Comparison of ENCODE assay signal across 1 cellular context in the genomic region with DNA sequence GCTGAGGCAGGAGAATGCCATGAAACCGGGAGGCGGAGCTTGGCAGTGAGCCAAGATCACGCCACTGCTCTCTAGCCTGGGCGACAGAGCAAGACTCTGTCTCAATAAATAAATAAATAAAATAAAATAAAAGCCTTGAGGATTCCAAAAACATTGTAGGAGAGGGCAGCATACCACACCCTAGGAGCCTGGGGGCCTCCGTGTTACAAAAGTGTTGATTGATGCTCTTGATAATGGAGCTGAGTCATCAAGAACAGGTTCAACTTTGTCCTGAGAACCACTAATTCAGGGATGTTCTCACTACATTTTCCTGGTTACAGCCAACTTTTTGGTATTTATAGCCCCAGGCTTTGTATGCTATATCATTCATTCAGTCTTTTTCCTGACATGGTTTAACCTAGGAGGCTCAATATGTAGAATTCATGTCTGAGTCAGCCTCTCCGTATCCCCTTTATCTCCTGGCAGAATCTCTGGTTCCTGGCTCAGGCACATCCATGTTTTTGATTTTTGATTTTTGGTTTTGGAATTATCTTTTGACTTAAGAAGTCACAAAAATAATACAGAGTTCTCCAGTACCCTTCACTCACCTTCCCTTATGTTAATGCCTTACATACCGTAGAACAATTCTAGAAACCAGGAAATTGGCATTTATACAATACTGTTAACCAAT.
A peak's percentile ranks its signal among the peaks of the same experiment; 100 is the strongest.
TF ChIP-seq lines count a peak whose summit lies in the region.

No MANE protein-coding gene starts in this region.

TF ChIP-seq in K562, 482 proteins besides CTCF, POLR2A, EP300 and RAD21 (continued from another document and continues in another):
- TF ChIP-seq, protein P1, sequence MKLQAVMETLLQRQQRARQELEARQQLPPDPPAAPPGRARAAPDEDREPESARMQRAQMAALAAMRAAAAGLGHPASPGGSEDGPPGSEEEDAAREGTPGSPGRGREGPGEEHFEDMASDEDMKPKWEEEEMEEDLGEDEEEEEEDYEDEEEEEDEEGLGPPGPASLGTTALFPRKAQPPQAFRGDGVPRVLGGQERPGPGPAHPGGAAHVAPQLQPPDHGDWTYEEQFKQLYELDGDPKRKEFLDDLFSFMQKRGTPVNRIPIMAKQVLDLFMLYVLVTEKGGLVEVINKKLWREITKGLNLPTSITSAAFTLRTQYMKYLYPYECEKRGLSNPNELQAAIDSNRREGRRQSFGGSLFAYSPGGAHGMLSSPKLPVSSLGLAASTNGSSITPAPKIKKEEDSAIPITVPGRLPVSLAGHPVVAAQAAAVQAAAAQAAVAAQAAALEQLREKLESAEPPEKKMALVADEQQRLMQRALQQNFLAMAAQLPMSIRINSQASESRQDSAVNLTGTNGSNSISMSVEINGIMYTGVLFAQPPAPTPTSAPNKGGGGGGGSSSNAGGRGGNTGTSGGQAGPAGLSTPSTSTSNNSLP (IDR thresholded peaks at IDR 0.05; ENCODE audit: borderline replicate concordance, low read depth, low read length) = no peak
- TF ChIP-seq, protein P2, sequence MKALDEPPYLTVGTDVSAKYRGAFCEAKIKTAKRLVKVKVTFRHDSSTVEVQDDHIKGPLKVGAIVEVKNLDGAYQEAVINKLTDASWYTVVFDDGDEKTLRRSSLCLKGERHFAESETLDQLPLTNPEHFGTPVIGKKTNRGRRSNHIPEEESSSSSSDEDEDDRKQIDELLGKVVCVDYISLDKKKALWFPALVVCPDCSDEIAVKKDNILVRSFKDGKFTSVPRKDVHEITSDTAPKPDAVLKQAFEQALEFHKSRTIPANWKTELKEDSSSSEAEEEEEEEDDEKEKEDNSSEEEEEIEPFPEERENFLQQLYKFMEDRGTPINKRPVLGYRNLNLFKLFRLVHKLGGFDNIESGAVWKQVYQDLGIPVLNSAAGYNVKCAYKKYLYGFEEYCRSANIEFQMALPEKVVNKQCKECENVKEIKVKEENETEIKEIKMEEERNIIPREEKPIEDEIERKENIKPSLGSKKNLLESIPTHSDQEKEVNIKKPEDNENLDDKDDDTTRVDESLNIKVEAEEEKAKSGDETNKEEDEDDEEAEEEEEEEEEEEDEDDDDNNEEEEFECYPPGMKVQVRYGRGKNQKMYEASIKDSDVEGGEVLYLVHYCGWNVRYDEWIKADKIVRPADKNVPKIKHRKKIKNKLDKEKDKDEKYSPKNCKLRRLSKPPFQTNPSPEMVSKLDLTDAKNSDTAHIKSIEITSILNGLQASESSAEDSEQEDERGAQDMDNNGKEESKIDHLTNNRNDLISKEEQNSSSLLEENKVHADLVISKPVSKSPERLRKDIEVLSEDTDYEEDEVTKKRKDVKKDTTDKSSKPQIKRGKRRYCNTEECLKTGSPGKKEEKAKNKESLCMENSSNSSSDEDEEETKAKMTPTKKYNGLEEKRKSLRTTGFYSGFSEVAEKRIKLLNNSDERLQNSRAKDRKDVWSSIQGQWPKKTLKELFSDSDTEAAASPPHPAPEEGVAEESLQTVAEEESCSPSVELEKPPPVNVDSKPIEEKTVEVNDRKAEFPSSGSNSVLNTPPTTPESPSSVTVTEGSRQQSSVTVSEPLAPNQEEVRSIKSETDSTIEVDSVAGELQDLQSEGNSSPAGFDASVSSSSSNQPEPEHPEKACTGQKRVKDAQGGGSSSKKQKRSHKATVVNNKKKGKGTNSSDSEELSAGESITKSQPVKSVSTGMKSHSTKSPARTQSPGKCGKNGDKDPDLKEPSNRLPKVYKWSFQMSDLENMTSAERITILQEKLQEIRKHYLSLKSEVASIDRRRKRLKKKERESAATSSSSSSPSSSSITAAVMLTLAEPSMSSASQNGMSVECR (CRISPR knock-in tag; IDR thresholded peaks at IDR 0.05) = no peak
- TF ChIP-seq TEAD1 (CRISPR knock-in tag; IDR thresholded peaks at IDR 0.05) (0 out of 4 replicates have a peak, but pooled peaks of 1 of the 2 experiments have one; percentile 16), EP400 (IDR thresholded peaks at IDR 0.05) (peak; percentile 31; the same call in 1 of the 2 replicates), HMG20A (CRISPR knock-in tag; conservative IDR thresholded peaks at IDR 0.05) (no peak), ZNF644 (tag; IDR thresholded peaks at IDR 0.05; ENCODE audit: low read depth) (no peak; the same call in 1 of the 2 replicates), ZNF311 (CRISPR knock-in tag; IDR thresholded peaks at IDR 0.05) (peak; percentile 73; the same call in 1 of the 2 replicates), SP1 (CRISPR knock-in tag; IDR thresholded peaks at IDR 0.05) (0 out of 2 replicates have a peak, but pooled peaks have one; percentile 4), MAFF (IDR thresholded peaks at IDR 0.05; ENCODE audit: low read length) (peak; percentile 89), SMARCA4 (IDR thresholded peaks at IDR 0.05) (peak; percentile 86), FOS (IDR thresholded peaks at IDR 0.05; ENCODE audit: extremely low read depth, insufficient read length) (peak; percentile 37), ZNF212 (CRISPR knock-in tag; IDR thresholded peaks at IDR 0.05) (no peak), CBX8 (IDR thresholded peaks at IDR 0.05; ENCODE audit: borderline replicate concordance, extremely low read depth, low read depth, low read length, poor library complexity, severe bottlenecking) (no peak), NCOA1 (IDR thresholded peaks at IDR 0.05; ENCODE audit: low read depth) (0 out of 2 replicates have a peak, but pooled peaks have one; percentile 28), MTA2 (IDR thresholded peaks at IDR 0.05; ENCODE audit: low read depth) (0 out of 2 replicates have a peak, but pooled peaks have one; percentile 4), KAT2B (IDR thresholded peaks at IDR 0.05; ENCODE audit: low read depth, low read length) (no peak), KHSRP (IDR thresholded peaks at IDR 0.05) (0 out of 2 replicates have a peak, but pooled peaks have one; percentile 12), MEIS2 (IDR thresholded peaks at IDR 0.05; ENCODE audit: partially characterized antibody) (peak; percentile 90), DPF2 (IDR thresholded peaks at IDR 0.05) (peak; percentile 93), NFIC (IDR thresholded peaks at IDR 0.05) (peak; percentile 100), ZSCAN32 (CRISPR knock-in tag; IDR thresholded peaks at IDR 0.05) (0 out of 2 replicates have a peak, but pooled peaks have one; percentile 17)
- TF ChIP-seq, protein P3, sequence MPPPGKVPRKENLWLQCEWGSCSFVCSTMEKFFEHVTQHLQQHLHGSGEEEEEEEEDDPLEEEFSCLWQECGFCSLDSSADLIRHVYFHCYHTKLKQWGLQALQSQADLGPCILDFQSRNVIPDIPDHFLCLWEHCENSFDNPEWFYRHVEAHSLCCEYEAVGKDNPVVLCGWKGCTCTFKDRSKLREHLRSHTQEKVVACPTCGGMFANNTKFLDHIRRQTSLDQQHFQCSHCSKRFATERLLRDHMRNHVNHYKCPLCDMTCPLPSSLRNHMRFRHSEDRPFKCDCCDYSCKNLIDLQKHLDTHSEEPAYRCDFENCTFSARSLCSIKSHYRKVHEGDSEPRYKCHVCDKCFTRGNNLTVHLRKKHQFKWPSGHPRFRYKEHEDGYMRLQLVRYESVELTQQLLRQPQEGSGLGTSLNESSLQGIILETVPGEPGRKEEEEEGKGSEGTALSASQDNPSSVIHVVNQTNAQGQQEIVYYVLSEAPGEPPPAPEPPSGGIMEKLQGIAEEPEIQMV (tag; conservative IDR thresholded peaks at IDR 0.05; ENCODE audit: low read depth) = 0 out of 2 replicates have a peak, but pooled peaks have one; percentile 52
- TF ChIP-seq, protein P4, sequence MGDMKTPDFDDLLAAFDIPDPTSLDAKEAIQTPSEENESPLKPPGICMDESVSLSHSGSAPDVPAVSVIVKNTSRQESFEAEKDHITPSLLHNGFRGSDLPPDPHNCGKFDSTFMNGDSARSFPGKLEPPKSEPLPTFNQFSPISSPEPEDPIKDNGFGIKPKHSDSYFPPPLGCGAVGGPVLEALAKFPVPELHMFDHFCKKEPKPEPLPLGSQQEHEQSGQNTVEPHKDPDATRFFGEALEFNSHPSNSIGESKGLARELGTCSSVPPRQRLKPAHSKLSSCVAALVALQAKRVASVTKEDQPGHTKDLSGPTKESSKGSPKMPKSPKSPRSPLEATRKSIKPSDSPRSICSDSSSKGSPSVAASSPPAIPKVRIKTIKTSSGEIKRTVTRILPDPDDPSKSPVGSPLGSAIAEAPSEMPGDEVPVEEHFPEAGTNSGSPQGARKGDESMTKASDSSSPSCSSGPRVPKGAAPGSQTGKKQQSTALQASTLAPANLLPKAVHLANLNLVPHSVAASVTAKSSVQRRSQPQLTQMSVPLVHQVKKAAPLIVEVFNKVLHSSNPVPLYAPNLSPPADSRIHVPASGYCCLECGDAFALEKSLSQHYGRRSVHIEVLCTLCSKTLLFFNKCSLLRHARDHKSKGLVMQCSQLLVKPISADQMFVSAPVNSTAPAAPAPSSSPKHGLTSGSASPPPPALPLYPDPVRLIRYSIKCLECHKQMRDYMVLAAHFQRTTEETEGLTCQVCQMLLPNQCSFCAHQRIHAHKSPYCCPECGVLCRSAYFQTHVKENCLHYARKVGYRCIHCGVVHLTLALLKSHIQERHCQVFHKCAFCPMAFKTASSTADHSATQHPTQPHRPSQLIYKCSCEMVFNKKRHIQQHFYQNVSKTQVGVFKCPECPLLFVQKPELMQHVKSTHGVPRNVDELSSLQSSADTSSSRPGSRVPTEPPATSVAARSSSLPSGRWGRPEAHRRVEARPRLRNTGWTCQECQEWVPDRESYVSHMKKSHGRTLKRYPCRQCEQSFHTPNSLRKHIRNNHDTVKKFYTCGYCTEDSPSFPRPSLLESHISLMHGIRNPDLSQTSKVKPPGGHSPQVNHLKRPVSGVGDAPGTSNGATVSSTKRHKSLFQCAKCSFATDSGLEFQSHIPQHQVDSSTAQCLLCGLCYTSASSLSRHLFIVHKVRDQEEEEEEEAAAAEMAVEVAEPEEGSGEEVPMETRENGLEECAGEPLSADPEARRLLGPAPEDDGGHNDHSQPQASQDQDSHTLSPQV (IDR thresholded peaks at IDR 0.05) = peak; percentile 92
- TF ChIP-seq, protein P5, sequence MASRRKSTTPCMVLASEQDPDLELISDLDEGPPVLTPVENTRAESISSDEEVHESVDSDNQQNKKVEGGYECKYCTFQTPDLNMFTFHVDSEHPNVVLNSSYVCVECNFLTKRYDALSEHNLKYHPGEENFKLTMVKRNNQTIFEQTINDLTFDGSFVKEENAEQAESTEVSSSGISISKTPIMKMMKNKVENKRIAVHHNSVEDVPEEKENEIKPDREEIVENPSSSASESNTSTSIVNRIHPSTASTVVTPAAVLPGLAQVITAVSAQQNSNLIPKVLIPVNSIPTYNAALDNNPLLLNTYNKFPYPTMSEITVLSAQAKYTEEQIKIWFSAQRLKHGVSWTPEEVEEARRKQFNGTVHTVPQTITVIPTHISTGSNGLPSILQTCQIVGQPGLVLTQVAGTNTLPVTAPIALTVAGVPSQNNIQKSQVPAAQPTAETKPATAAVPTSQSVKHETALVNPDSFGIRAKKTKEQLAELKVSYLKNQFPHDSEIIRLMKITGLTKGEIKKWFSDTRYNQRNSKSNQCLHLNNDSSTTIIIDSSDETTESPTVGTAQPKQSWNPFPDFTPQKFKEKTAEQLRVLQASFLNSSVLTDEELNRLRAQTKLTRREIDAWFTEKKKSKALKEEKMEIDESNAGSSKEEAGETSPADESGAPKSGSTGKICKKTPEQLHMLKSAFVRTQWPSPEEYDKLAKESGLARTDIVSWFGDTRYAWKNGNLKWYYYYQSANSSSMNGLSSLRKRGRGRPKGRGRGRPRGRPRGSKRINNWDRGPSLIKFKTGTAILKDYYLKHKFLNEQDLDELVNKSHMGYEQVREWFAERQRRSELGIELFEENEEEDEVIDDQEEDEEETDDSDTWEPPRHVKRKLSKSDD (conservative IDR thresholded peaks at IDR 0.05; ENCODE audit: low read length) = no peak
- TF ChIP-seq, protein P6, sequence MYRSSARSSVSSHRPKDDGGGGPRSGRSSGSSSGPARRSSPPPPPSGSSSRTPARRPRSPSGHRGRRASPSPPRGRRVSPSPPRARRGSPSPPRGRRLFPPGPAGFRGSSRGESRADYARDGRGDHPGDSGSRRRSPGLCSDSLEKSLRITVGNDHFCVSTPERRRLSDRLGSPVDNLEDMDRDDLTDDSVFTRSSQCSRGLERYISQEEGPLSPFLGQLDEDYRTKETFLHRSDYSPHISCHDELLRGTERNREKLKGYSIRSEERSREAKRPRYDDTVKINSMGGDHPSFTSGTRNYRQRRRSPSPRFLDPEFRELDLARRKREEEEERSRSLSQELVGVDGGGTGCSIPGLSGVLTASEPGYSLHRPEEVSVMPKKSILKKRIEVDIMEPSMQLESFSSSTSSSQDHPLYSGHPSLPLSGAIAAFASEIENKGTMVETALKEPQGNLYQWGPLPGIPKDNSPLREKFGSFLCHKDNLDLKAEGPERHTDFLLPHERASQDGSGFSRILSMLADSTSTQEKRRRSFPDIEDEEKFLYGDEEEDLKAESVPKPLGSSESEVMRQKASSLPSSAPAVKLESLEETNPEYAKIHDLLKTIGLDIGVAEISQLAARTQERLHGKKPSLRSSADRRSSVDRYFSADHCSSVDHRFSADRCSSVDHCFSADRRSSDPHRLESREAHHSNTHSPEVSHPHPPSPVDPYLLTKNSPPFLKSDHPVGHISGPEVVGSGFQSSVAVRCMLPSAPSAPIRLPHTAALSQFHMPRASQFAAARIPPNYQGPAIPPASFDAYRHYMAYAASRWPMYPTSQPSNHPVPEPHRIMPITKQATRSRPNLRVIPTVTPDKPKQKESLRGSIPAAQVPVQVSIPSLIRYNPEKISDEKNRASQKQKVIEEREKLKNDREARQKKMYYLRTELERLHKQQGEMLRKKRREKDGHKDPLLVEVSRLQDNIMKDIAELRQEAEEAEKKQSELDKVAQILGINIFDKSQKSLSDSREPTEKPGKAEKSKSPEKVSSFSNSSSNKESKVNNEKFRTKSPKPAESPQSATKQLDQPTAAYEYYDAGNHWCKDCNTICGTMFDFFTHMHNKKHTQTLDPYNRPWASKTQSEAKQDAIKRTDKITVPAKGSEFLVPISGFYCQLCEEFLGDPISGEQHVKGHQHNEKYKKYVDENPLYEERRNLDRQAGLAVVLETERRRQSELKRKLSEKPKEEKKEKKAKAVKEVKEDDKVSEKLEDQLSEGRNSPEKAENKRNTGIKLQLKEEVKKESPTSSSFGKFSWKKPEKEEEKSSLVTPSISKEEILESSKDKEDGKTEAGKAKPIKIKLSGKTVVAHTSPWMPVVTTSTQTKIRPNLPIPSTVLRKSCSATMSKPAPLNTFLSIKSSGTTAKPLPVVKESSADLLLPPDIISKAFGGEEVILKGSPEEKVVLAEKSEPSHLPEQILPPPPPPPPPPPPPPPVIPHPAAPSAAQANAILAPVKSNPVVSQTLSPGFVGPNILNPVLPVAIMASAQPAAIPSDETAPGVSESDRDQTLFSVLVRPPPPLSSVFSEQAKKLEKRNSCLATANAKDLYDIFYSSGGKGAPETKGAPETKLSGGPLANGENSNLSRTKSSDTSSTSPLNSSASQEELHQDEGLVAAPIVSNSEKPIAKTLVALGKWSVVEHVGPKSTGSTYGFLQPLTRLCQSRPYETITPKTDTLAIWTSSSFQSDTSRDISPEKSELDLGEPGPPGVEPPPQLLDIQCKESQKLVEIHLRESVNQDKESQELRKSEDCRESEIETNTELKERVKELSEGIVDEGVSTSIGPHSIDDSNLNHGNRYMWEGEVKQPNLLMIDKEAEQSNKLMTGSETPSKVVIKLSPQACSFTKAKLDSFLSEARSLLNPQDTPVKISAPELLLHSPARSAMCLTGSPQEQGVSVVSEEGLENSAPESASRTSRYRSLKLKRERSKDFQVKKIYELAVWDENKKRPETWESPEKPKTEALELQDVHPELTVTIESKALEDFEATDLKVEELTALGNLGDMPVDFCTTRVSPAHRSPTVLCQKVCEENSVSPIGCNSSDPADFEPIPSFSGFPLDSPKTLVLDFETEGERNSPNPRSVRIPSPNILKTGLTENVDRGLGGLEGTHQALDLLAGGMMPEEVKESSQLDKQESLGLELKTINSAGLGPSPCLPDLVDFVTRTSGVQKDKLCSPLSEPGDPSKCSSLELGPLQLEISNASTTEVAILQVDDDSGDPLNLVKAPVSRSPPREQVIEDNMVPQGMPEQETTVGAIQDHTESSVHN (IDR thresholded peaks at IDR 0.05; ENCODE audit: borderline replicate concordance in 1 of 2, low read depth in 1 of 2) = 0 out of 4 replicates have a peak, but pooled peaks of 1 of the 2 experiments have one; percentile 23
